Comparison of ENCODE assay signal across 34 cellular contexts in genomic region chr21:20343186-20343585, GRCh38.
"Had no signal": no experiment of that assay in that cellular context is flagged by ENCODE, and none has a peak within 500 bp of the region (broad histone marks: within the 10 kb centered on the region; RNA-seq: fewer than 3 reads in every experiment).

No MANE protein-coding gene starts in this region.

- H3K4me3 ChIP-seq: MG63 had no signal

- DNase-seq: Karpas-422, Kasumi-1, MG63, MM.1S, MV-4-11, NCI-H1048, NCI-H1092, NCI-H1092 treated with DMSO at 0.1 percent for 48 hours, NCI-H1105, NCI-H1105 treated with DMSO at 0.1 percent for 48 hours, NCI-H1417, NCI-H1417 treated with DMSO at 0.1 percent for 48 hours, NCI-H1436, NCI-H1436 treated with DMSO at 0.1 percent for 48 hours, NCI-H146, NCI-H1694, NCI-H1694 treated with DMSO at 0.1 percent for 48 hours, NCI-H187, NCI-H187 treated with DMSO at 0.1 percent for 48 hours, NCI-H1930, NCI-H2029, NCI-H2029 treated with DMSO at 0.1 percent for 48 hours, NCI-H2081, NCI-H2081 treated with DMSO at 0.1 percent for 48 hours, NCI-H2107, NCI-H2171, NCI-H2171 treated with DMSO at 0.1 percent for 48 hours, NCI-H2227 treated with DMSO at 0.1 percent for 48 hours, NCI-H226, NCI-H345, NCI-H446, NCI-H446 treated with DMSO at 0.1 percent for 48 hours, NCI-H510A had no signal

- H3K27ac ChIP-seq: KMS-11 had no signal

- H3K9me3 ChIP-seq: MG63 had no signal

- H3K36me3 ChIP-seq: MG63 had no signal

- H3K27me3 ChIP-seq: MG63 had no signal
